1 cellular context compared by ENCODE assay signal in the genomic region with DNA sequence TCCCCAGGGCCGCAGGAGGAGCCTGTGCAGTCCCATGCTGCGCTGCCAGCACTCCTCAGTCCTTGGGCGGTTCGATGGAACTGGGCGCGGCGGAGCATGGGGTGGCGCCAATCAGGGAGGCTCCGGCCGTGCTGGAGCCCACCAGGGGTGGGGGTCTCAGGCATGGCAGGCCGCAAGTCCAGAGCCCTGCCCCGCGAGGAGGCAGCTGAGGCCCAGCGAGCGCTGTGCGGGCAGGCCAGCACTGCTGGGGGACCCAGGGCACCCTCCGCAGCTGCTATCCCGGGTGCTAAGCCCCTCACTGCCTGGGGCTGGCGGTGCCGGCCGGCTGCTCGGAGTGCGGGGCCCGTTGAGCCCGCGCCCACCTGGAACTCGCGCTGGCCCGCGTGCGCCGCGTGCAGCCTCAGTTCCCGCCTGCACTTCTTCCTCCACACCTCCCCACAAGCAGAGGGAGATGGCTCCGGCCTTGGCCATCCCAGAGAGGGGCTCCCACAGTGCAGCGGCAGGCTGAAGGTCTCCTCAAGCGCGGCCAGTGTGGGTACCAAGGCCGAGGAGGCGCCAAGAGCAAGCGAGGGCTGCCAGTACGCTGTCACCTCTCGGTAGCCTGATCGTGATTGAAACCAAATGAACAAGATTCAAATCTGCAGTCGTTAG.
TF ChIP-seq lines count a peak whose summit lies in the region.

No MANE protein-coding gene starts in this region.

TF ChIP-seq in HepG2, 621 proteins besides CTCF, POLR2A, EP300 and RAD21:
- TF ChIP-seq, protein P1, sequence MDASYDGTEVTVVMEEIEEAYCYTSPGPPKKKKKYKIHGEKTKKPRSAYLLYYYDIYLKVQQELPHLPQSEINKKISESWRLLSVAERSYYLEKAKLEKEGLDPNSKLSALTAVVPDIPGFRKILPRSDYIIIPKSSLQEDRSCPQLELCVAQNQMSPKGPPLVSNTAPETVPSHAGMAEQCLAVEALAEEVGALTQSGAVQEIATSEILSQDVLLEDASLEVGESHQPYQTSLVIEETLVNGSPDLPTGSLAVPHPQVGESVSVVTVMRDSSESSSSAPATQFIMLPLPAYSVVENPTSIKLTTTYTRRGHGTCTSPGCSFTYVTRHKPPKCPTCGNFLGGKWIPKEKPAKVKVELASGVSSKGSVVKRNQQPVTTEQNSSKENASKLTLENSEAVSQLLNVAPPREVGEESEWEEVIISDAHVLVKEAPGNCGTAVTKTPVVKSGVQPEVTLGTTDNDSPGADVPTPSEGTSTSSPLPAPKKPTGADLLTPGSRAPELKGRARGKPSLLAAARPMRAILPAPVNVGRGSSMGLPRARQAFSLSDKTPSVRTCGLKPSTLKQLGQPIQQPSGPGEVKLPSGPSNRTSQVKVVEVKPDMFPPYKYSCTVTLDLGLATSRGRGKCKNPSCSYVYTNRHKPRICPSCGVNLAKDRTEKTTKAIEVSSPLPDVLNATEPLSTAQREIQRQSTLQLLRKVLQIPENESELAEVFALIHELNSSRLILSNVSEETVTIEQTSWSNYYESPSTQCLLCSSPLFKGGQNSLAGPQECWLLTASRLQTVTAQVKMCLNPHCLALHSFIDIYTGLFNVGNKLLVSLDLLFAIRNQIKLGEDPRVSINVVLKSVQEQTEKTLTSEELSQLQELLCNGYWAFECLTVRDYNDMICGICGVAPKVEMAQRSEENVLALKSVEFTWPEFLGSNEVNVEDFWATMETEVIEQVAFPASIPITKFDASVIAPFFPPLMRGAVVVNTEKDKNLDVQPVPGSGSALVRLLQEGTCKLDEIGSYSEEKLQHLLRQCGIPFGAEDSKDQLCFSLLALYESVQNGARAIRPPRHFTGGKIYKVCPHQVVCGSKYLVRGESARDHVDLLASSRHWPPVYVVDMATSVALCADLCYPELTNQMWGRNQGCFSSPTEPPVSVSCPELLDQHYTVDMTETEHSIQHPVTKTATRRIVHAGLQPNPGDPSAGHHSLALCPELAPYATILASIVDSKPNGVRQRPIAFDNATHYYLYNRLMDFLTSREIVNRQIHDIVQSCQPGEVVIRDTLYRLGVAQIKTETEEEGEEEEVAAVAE (CRISPR knock-in tag; IDR thresholded peaks at IDR 0.05; ENCODE audit: borderline replicate concordance): no peak
- TF ChIP-seq HNF4G (IDR thresholded peaks at IDR 0.05; ENCODE audit: borderline replicate concordance, low read depth, low read length) (no peak), HNF4G (CRISPR knock-in tag; IDR thresholded peaks at IDR 0.05; ENCODE audit: borderline replicate concordance, low read depth) (no peak), ZNF414 (CRISPR knock-in tag; IDR thresholded peaks at IDR 0.05) (no peak), ZNF850 (CRISPR knock-in tag; conservative IDR thresholded peaks at IDR 0.05) (peak; percentile 99), ERF (CRISPR knock-in tag; IDR thresholded peaks at IDR 0.05) (no peak), PHF20 (CRISPR knock-in tag; IDR thresholded peaks at IDR 0.05) (no peak), SNRNP70 (IDR thresholded peaks at IDR 0.05; ENCODE audit: low read depth, low read length) (no peak), TP53 (CRISPR knock-in tag; conservative IDR thresholded peaks at IDR 0.05) (no peak), MLLT10 (CRISPR knock-in tag; IDR thresholded peaks at IDR 0.05) (no peak), FOXP4 (CRISPR knock-in tag; IDR thresholded peaks at IDR 0.05) (no peak)
- TF ChIP-seq, protein P2, sequence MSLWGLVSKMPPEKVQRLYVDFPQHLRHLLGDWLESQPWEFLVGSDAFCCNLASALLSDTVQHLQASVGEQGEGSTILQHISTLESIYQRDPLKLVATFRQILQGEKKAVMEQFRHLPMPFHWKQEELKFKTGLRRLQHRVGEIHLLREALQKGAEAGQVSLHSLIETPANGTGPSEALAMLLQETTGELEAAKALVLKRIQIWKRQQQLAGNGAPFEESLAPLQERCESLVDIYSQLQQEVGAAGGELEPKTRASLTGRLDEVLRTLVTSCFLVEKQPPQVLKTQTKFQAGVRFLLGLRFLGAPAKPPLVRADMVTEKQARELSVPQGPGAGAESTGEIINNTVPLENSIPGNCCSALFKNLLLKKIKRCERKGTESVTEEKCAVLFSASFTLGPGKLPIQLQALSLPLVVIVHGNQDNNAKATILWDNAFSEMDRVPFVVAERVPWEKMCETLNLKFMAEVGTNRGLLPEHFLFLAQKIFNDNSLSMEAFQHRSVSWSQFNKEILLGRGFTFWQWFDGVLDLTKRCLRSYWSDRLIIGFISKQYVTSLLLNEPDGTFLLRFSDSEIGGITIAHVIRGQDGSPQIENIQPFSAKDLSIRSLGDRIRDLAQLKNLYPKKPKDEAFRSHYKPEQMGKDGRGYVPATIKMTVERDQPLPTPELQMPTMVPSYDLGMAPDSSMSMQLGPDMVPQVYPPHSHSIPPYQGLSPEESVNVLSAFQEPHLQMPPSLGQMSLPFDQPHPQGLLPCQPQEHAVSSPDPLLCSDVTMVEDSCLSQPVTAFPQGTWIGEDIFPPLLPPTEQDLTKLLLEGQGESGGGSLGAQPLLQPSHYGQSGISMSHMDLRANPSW (CRISPR knock-in tag; IDR thresholded peaks at IDR 0.05; ENCODE audit: borderline replicate concordance): no peak
- TF ChIP-seq, protein P3, sequence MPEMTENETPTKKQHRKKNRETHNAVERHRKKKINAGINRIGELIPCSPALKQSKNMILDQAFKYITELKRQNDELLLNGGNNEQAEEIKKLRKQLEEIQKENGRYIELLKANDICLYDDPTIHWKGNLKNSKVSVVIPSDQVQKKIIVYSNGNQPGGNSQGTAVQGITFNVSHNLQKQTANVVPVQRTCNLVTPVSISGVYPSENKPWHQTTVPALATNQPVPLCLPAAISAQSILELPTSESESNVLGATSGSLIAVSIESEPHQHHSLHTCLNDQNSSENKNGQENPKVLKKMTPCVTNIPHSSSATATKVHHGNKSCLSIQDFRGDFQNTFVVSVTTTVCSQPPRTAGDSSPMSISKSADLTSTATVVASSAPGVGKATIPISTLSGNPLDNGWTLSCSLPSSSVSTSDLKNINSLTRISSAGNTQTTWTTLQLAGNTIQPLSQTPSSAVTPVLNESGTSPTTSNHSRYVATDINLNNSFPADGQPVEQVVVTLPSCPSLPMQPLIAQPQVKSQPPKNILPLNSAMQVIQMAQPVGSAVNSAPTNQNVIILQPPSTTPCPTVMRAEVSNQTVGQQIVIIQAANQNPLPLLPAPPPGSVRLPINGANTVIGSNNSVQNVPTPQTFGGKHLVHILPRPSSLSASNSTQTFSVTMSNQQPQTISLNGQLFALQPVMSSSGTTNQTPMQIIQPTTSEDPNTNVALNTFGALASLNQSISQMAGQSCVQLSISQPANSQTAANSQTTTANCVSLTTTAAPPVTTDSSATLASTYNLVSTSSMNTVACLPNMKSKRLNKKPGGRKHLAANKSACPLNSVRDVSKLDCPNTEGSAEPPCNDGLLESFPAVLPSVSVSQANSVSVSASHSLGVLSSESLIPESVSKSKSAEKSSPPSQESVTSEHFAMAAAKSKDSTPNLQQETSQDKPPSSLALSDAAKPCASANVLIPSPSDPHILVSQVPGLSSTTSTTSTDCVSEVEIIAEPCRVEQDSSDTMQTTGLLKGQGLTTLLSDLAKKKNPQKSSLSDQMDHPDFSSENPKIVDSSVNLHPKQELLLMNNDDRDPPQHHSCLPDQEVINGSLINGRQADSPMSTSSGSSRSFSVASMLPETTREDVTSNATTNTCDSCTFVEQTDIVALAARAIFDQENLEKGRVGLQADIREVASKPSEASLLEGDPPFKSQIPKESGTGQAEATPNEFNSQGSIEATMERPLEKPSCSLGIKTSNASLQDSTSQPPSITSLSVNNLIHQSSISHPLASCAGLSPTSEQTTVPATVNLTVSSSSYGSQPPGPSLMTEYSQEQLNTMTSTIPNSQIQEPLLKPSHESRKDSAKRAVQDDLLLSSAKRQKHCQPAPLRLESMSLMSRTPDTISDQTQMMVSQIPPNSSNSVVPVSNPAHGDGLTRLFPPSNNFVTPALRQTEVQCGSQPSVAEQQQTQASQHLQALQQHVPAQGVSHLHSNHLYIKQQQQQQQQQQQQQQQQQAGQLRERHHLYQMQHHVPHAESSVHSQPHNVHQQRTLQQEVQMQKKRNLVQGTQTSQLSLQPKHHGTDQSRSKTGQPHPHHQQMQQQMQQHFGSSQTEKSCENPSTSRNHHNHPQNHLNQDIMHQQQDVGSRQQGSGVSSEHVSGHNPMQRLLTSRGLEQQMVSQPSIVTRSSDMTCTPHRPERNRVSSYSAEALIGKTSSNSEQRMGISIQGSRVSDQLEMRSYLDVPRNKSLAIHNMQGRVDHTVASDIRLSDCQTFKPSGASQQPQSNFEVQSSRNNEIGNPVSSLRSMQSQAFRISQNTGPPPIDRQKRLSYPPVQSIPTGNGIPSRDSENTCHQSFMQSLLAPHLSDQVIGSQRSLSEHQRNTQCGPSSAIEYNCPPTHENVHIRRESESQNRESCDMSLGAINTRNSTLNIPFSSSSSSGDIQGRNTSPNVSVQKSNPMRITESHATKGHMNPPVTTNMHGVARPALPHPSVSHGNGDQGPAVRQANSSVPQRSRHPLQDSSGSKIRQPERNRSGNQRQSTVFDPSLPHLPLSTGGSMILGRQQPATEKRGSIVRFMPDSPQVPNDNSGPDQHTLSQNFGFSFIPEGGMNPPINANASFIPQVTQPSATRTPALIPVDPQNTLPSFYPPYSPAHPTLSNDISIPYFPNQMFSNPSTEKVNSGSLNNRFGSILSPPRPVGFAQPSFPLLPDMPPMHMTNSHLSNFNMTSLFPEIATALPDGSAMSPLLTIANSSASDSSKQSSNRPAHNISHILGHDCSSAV (CRISPR knock-in tag; IDR thresholded peaks at IDR 0.05; ENCODE audit: borderline replicate concordance): no peak
- TF ChIP-seq, protein P4, sequence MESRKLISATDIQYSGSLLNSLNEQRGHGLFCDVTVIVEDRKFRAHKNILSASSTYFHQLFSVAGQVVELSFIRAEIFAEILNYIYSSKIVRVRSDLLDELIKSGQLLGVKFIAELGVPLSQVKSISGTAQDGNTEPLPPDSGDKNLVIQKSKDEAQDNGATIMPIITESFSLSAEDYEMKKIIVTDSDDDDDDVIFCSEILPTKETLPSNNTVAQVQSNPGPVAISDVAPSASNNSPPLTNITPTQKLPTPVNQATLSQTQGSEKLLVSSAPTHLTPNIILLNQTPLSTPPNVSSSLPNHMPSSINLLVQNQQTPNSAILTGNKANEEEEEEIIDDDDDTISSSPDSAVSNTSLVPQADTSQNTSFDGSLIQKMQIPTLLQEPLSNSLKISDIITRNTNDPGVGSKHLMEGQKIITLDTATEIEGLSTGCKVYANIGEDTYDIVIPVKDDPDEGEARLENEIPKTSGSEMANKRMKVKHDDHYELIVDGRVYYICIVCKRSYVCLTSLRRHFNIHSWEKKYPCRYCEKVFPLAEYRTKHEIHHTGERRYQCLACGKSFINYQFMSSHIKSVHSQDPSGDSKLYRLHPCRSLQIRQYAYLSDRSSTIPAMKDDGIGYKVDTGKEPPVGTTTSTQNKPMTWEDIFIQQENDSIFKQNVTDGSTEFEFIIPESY (CRISPR knock-in tag; IDR thresholded peaks at IDR 0.05): peak; percentile 50
- TF ChIP-seq, protein P5, sequence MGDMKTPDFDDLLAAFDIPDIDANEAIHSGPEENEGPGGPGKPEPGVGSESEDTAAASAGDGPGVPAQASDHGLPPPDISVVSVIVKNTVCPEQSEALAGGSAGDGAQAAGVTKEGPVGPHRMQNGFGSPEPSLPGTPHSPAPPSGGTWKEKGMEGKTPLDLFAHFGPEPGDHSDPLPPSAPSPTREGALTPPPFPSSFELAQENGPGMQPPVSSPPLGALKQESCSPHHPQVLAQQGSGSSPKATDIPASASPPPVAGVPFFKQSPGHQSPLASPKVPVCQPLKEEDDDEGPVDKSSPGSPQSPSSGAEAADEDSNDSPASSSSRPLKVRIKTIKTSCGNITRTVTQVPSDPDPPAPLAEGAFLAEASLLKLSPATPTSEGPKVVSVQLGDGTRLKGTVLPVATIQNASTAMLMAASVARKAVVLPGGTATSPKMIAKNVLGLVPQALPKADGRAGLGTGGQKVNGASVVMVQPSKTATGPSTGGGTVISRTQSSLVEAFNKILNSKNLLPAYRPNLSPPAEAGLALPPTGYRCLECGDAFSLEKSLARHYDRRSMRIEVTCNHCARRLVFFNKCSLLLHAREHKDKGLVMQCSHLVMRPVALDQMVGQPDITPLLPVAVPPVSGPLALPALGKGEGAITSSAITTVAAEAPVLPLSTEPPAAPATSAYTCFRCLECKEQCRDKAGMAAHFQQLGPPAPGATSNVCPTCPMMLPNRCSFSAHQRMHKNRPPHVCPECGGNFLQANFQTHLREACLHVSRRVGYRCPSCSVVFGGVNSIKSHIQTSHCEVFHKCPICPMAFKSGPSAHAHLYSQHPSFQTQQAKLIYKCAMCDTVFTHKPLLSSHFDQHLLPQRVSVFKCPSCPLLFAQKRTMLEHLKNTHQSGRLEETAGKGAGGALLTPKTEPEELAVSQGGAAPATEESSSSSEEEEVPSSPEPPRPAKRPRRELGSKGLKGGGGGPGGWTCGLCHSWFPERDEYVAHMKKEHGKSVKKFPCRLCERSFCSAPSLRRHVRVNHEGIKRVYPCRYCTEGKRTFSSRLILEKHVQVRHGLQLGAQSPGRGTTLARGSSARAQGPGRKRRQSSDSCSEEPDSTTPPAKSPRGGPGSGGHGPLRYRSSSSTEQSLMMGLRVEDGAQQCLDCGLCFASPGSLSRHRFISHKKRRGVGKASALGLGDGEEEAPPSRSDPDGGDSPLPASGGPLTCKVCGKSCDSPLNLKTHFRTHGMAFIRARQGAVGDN (CRISPR knock-in tag; IDR thresholded peaks at IDR 0.05): peak; percentile 21; the same call in 1 of the 2 replicates
TF ChIP-seq in HepG2: peak in this region for 3.
